9 cellular contexts compared by ENCODE assay signal in genomic region chr16:3019594-3020246, GRCh38. TPM values are rescaled to one million over a fixed set of nuclear protein-coding genes. Genes with fewer than 3 reads are reported as not detected.
DNase-seq lines count a peak whose midpoint lies in the region; ATAC-seq, FAIRE-seq and TF ChIP-seq lines count a peak whose summit lies in the region.
"Had no signal": no experiment of that assay in that cellular context is flagged by ENCODE, and none has a peak within 500 bp of the region (broad histone marks: within the 10 kb centered on the region; RNA-seq: fewer than 3 reads in every experiment).

No MANE protein-coding gene starts in this region.

- peaks cover 29% of the 10 kb centered on the region for H3K4me1 ChIP-seq in astrocyte (ENCODE audit: insufficient read depth, low read length)
- peaks cover 59% of the 10 kb centered on the region for H3K4me1 ChIP-seq in lower lobe of right lung
- peaks cover 40 to 62% (median 51%) of the 10 kb centered on the region in 4 donors for H3K4me1 ChIP-seq in upper lobe of left lung

- intact Hi-C loops in lower lobe of right lung (cut with DNase I) = no loop called here

- H3K27me3 ChIP-seq in astrocyte (ENCODE audit: insufficient read depth, low read length) (no peaks in the 10 kb centered on the region), lower lobe of right lung (ENCODE audit: low read depth) (peaks cover 18% of the 10 kb centered on the region), upper lobe of left lung (peaks cover 0 to 10% (median 3%) of the 10 kb centered on the region in 4 donors)

- ATAC-seq in activated naive CD4-positive, alpha-beta T cell treated with anti-CD3 and anti-CD28 coated beads, Interleukin-2, amount 50 U/mL, for 72 hours = no peak
- no peak for ATAC-seq in lower lobe of right lung
- ATAC-seq in upper lobe of left lung (ENCODE audit: low FRiP score in 2 of 2) = no peak

- H3K9me3 Mint-ChIP-seq in activated naive CD4-positive, alpha-beta T cell treated with anti-CD3 and anti-CD28 coated beads, Interleukin-2, amount 50 U/mL, for 24 hours = no peaks in the 10 kb centered on the region
- no peaks in the 10 kb centered on the region for H3K9me3 Mint-ChIP-seq in activated naive CD4-positive, alpha-beta T cell treated with anti-CD3 and anti-CD28 coated beads, Interleukin-2, amount 50 U/mL, for 72 hours
- H3K9me3 Mint-ChIP-seq in astrocyte (ENCODE audit: unreplicated experiment) = no peaks in the 10 kb centered on the region

- H3K4me2 ChIP-seq in astrocyte (ENCODE audit: low read length) = peak overlapping the region; percentile 88

- peaks cover 2% of the 10 kb centered on the region for H3K27me3 Mint-ChIP-seq in activated naive CD4-positive, alpha-beta T cell treated with anti-CD3 and anti-CD28 coated beads, Interleukin-2, amount 50 U/mL, for 24 hours
- no peaks in the 10 kb centered on the region for H3K27me3 Mint-ChIP-seq in astrocyte (ENCODE audit: low read depth, unreplicated experiment)

- peaks cover 6% of the 10 kb centered on the region for H4K20me1 ChIP-seq in astrocyte (ENCODE audit: insufficient read depth, low read length)

- H3K9ac ChIP-seq in astrocyte (ENCODE audit: low read length) = peak overlapping the region; percentile 99

- TF ChIP-seq EP300 in upper lobe of left lung (IDR thresholded peaks at IDR 0.05) = no peak

- DNase-seq in activated naive CD4-positive, alpha-beta T cell treated with anti-CD3 and anti-CD28 coated beads, Interleukin-2, amount 50 U/mL, for 72 hours (ENCODE audit: low spot score in 2 of 2) = no peak
- DNase-seq in astrocyte (ENCODE audit: low read depth) (no peak), lower lobe of right lung (no peak), upper lobe of left lung (no peak), activated gamma-delta T cell (lab: John Stamatoyannopoulos, UW) (no peak), NCI-H1436 (lab: John Stamatoyannopoulos, UW) (no peak)
- DNase-seq in effector CD4-positive, alpha-beta T cell = no peak

- peak overlapping the region; percentile 68 for H2AFZ ChIP-seq in astrocyte (ENCODE audit: low read depth, low read length)

- H3K4me1 Mint-ChIP-seq in activated naive CD4-positive, alpha-beta T cell treated with anti-CD3 and anti-CD28 coated beads, Interleukin-2, amount 50 U/mL, for 24 hours = peaks cover 42% of the 10 kb centered on the region
- peaks cover 18% of the 10 kb centered on the region for H3K4me1 Mint-ChIP-seq in astrocyte (ENCODE audit: low read depth, unreplicated experiment)

- FAIRE-seq in astrocyte (lab: Jason Lieb, UNC) = no peak
- FAIRE-seq: G401.6 had no signal

- peak overlapping the region; percentile 52 for H3K4me3 ChIP-seq in astrocyte (ENCODE audit: insufficient read depth, low read depth, low read length)
- H3K4me3 ChIP-seq in lower lobe of right lung = peak overlapping the region; percentile 77
- peak overlapping the region in 3 of 4 donors; percentile 62 to 76 (median 69) for H3K4me3 ChIP-seq in upper lobe of left lung

- H3K79me2 ChIP-seq in astrocyte (ENCODE audit: insufficient read depth, low read length) = peaks cover 5% of the 10 kb centered on the region

- 33 to 58% methylated on average over 20 to 40 of the region's 40 CpGs for WGBS in upper lobe of left lung, 2 donors

- H3K4me3 Mint-ChIP-seq in activated naive CD4-positive, alpha-beta T cell treated with anti-CD3 and anti-CD28 coated beads, Interleukin-2, amount 50 U/mL, for 24 hours = peak overlapping the region; percentile 91
- H3K4me3 Mint-ChIP-seq in astrocyte (ENCODE audit: unreplicated experiment) = peak overlapping the region; percentile 90

- peak overlapping the region; percentile 77 for H3K27ac Mint-ChIP-seq in activated naive CD4-positive, alpha-beta T cell treated with anti-CD3 and anti-CD28 coated beads, Interleukin-2, amount 50 U/mL, for 24 hours
- H3K27ac Mint-ChIP-seq in activated naive CD4-positive, alpha-beta T cell treated with anti-CD3 and anti-CD28 coated beads, Interleukin-2, amount 50 U/mL, for 72 hours = peak overlapping the region in 1 of 2 donors; percentile 85
- H3K27ac Mint-ChIP-seq in astrocyte (ENCODE audit: unreplicated experiment) = peak overlapping the region; percentile 90

- no peak for TF ChIP-seq POLR2A in upper lobe of left lung (IDR thresholded peaks at IDR 0.05)

- H3K36me3 ChIP-seq in astrocyte (ENCODE audit: insufficient read depth, low read length) (no peaks in the 10 kb centered on the region), lower lobe of right lung (no peaks in the 10 kb centered on the region), upper lobe of left lung (peaks cover 0 to 5% (median 0%) of the 10 kb centered on the region in 4 donors)

- H3K36me3 Mint-ChIP-seq in activated naive CD4-positive, alpha-beta T cell treated with anti-CD3 and anti-CD28 coated beads, Interleukin-2, amount 50 U/mL, for 24 hours = peaks cover 3% of the 10 kb centered on the region
- peaks cover 5 to 11% of the 10 kb centered on the region in 2 donors for H3K36me3 Mint-ChIP-seq in activated naive CD4-positive, alpha-beta T cell treated with anti-CD3 and anti-CD28 coated beads, Interleukin-2, amount 50 U/mL, for 72 hours
- H3K36me3 Mint-ChIP-seq in astrocyte (ENCODE audit: low read depth, unreplicated experiment) = peaks cover 5% of the 10 kb centered on the region

- H3K9me3 ChIP-seq in astrocyte (ENCODE audit: insufficient read depth, low read depth, low read length) (no peaks in the 10 kb centered on the region), lower lobe of right lung (no peaks in the 10 kb centered on the region), upper lobe of left lung (no peaks in the 10 kb centered on the region)

- no peak for TF ChIP-seq CTCF in astrocyte (IDR thresholded peaks at IDR 0.05; ENCODE audit: insufficient read depth, low read depth, low read length)
- TF ChIP-seq CTCF in lower lobe of right lung (IDR thresholded peaks at IDR 0.05) = no peak
- no peak for TF ChIP-seq CTCF in upper lobe of left lung (IDR thresholded peaks at IDR 0.05)

- H3K27ac ChIP-seq in astrocyte (ENCODE audit: low read depth, low read length) = peak overlapping the region; percentile 100
- no peak overlapping the region for H3K27ac ChIP-seq in lower lobe of right lung
- peak overlapping the region in 3 of 4 donors; percentile 97 for H3K27ac ChIP-seq in upper lobe of left lung

RNA-seq across cellular contexts. Expression of gene TNFRSF12A, which starts 0.4 kb away (rescaled TPM):
- total RNA-seq in activated naive CD4-positive, alpha-beta T cell treated with anti-CD3 and anti-CD28 coated beads, Interleukin-2, amount 50 U/mL, for 72 hours = 10 to 100 TPM in 1 of 2 donors, 1 to 10 TPM in 1; 7.6 to 14.6 TPM
- total RNA-seq in astrocyte (262 and 275 TPM in 2 replicates), lower lobe of right lung (28.8 TPM), upper lobe of left lung (100 to 1,000 TPM in 1 of 6 donors, 10 to 100 TPM in 5; 37.7 to 431 (median 76.5) TPM)

RNA-seq across cellular contexts. Expression of gene CLDN6, which starts 1.7 kb away (rescaled TPM):
- total RNA-seq in activated naive CD4-positive, alpha-beta T cell treated with anti-CD3 and anti-CD28 coated beads, Interleukin-2, amount 50 U/mL, for 72 hours = not detected
- 449 and 584 TPM in 2 replicates for total RNA-seq in astrocyte
- not detected for total RNA-seq in lower lobe of right lung
- 1 to 10 TPM in 1 of 6 donors, under 1 TPM in 2, not detected in 3; 0.30 to 1.9 (median 0.72) TPM for total RNA-seq in upper lobe of left lung

RNA-seq across cellular contexts. Expression of gene HCFC1R1, which starts 4.0 kb away (rescaled TPM):
- total RNA-seq in activated naive CD4-positive, alpha-beta T cell treated with anti-CD3 and anti-CD28 coated beads, Interleukin-2, amount 50 U/mL, for 72 hours = 10 to 100 TPM; 40.9 to 47.3 TPM
- total RNA-seq in astrocyte (47.0 and 71.6 TPM in 2 replicates), lower lobe of right lung (43.2 TPM), upper lobe of left lung (10 to 100 TPM; 28.3 to 85.1 (median 42.2) TPM)

RNA-seq across cellular contexts. Expression of gene THOC6, which starts 4.1 kb away (rescaled TPM):
- total RNA-seq in activated naive CD4-positive, alpha-beta T cell treated with anti-CD3 and anti-CD28 coated beads, Interleukin-2, amount 50 U/mL, for 72 hours = 10 to 100 TPM; 35.3 to 65.2 TPM
- total RNA-seq in astrocyte = 17.4 and 22.3 TPM in 2 replicates
- total RNA-seq in lower lobe of right lung = 26.8 TPM
- total RNA-seq in upper lobe of left lung = 10 to 100 TPM; 18.5 to 40.8 (median 33.1) TPM

RNA-seq across cellular contexts. Expression of gene CLDN9, which starts 7.0 kb away (rescaled TPM):
- total RNA-seq in activated naive CD4-positive, alpha-beta T cell treated with anti-CD3 and anti-CD28 coated beads, Interleukin-2, amount 50 U/mL, for 72 hours = under 1 TPM in 1 of 2 donors, not detected in 1; 0.11 TPM
- total RNA-seq in astrocyte = 0.14 and 0.48 TPM in 2 replicates
- total RNA-seq in lower lobe of right lung = 1.0 TPM
- 1 to 10 TPM in 4 of 6 donors, under 1 TPM in 2; 0.57 to 5.9 (median 1.1) TPM for total RNA-seq in upper lobe of left lung

Comparison
In these comparisons a context has a peak if more than half of its experiments do, and no peak if none do; other contexts are left out.
1. RNA of gene CLDN6, which starts 1.7 kb away (total RNA-seq): 449 to 584 TPM in astrocyte; 0.30 to 1.9 TPM in upper lobe of left lung, not detected in lower lobe of right lung (single experiment) and not detected in activated naive CD4-positive, alpha-beta T cell treated with anti-CD3 and anti-CD28 coated beads, Interleukin-2, amount 50 U/mL, for 72 hours; every median in the first group is over 100 times any median in the second.
2. Peak in every context shown above with its lines, with median percentiles within 50 percentile points of each other: H3K4me3 ChIP-seq.